Comparison of ENCODE assay signal across 19 cellular contexts in the genomic region with DNA sequence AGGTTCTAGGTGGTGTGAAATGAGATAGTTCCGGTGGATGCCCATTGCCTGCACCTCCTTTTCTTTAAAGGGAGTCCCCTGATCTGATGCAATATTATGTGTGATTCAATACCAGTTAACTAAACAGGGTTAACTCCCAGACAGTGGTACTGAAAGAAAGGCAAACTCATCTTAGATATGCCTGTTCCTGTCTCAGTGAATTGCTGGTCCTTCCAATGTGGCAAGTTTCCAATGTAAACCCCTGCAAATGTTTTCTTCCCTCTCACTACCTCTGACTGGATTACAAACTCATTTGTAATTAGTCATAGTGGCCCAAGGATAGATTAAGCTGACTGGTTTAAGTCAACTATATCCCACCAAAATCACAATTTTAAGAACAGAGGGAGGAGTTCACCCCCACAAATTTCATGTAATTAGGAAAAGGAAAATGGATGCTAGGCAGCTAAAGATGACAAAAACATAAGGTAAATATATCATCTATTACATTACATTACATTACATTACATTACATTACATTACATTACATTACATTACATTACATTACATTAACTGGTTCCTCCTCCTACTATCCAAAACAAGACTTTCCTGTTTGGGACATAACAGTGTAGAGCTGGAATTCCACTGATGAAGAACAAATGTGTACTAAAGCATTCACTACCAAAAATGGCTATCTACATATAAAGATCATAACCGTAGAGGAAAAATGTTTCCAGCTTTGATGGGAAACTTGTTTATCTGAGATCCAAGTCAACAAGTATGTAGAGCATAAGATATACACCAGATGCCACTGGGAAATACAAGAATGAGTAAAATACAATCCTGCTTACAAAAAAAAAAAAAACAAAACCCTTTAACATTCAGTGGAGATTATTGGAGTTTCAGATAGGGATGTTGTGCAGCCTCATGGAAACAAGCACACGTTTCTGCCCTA.
DNase-seq lines count a peak whose midpoint lies in the region; TF ChIP-seq lines count a peak whose summit lies in the region.
"Had no signal": no experiment of that assay in that cellular context is flagged by ENCODE, and none has a peak within 500 bp of the region (broad histone marks: within the 10 kb centered on the region; RNA-seq: fewer than 3 reads in every experiment).

No MANE protein-coding gene starts in this region.

- POLR2A ChIA-PET in MCF 10A (lab: Yijun Ruan, JAX): interaction anchor here (0.7 to 0.9 kb wide), 2 partner anchors 8 to 458 kb away, joined by 3 read pairs; no protein-coding TSS in a partner anchor

- intact Hi-C loops in MCF 10A (cut with micrococcal nuclease): no loop called here
- intact Hi-C loops in breast epithelium (cut with DNase I; ENCODE audit: low total_unique reads): no loop called here

- no peaks in the 10 kb centered on the region for H3K4me1 Mint-ChIP-seq in MCF 10A (ENCODE audit: insufficient read depth, unreplicated experiment)
- H3K4me1 Mint-ChIP-seq: activated T-helper 17 cell treated with anti-CD3 and anti-CD28 coated beads, Interleukin-2, amount 50 U/mL, for 72 hours had no signal

- H3K27me3 Mint-ChIP-seq in MCF 10A (ENCODE audit: insufficient read depth, unreplicated experiment): peaks cover 3% of the 10 kb centered on the region
- H3K27me3 Mint-ChIP-seq: activated B cell treated with CpG ODN at 0.5 μM for 24 hours; natural killer cell treated with Interleukin-12 subunit alpha and Interleukin-12 subunit beta and Interleukin-15 and Interleukin-18, amount 100 ng/mL, for 72 hours had no signal

- no TSS peak for BruUV-seq in MCF 10A (replicated peaks; lab: Mats Ljungman, UMichigan)

- H3K36me3 ChIP-seq in breast epithelium (no peaks in the 10 kb centered on the region), kidney epithelial cell (ENCODE audit: control insufficient read depth, insufficient read depth, low read length) (no peaks in the 10 kb centered on the region)
- H3K36me3 ChIP-seq: stomach, vagina had no signal

- DNase-seq in MCF 10A (ENCODE audit: unreplicated experiment): peak; percentile 33
- no peak for DNase-seq in breast epithelium (ENCODE audit: low spot score in 2 of 2)
- peak; percentile 65 to 70 for DNase-seq in cardiac fibroblast (ENCODE audit: low read depth in 2 of 2)
- peak; percentile 1 for DNase-seq in kidney epithelial cell (ENCODE audit: low read depth)
- no peak for DNase-seq in coronary artery (ENCODE audit: low spot score)
- DNase-seq in activated CD4-positive, alpha-beta T cell treated with anti-CD3 and anti-CD28 coated beads, Interleukin-2, amount 50 U/mL, for 48 hours: no peak
- no peak for DNase-seq in RKO (ENCODE audit: low spot score)
- DNase-seq in germinal center (ENCODE audit: low spot score): no peak
- DNase-seq: activated B cell treated with CpG ODN at 0.5 μM for 24 hours; activated CD8-positive, alpha-beta memory T cell treated with anti-CD3 and anti-CD28 coated beads for 24 hours; DMS79 treated with DMSO at 0.1 percent for 48 hours; foreskin melanocyte; NCI-H187 treated with DMSO at 0.1 percent for 48 hours; NCI-H526 treated with DMSO at 0.1 percent for 48 hours; RPMI8226; stomach had no signal

- H3K4me1 ChIP-seq in breast epithelium: no peaks in the 10 kb centered on the region
- H3K4me1 ChIP-seq: vagina had no signal

- H3K4me3 Mint-ChIP-seq in MCF 10A (ENCODE audit: unreplicated experiment): no peak overlapping the region
- H3K4me3 Mint-ChIP-seq: activated B cell treated with CpG ODN at 0.5 μM for 24 hours; activated T-helper 17 cell treated with anti-CD3 and anti-CD28 coated beads, Interleukin-2, amount 50 U/mL, for 72 hours; natural killer cell treated with Interleukin-12 subunit alpha and Interleukin-12 subunit beta and Interleukin-15 and Interleukin-18, amount 100 ng/mL, for 72 hours had no signal

- no peak for TF ChIP-seq CTCF in MCF 10A (IDR thresholded peaks at IDR 0.05; ENCODE audit: unreplicated experiment)
- TF ChIP-seq CTCF in breast epithelium (IDR thresholded peaks at IDR 0.05): no peak
- no peak for TF ChIP-seq CTCF in cardiac fibroblast (IDR thresholded peaks at IDR 0.05; ENCODE audit: low read depth, low read length)
- no peak for TF ChIP-seq CTCF in kidney epithelial cell (IDR thresholded peaks at IDR 0.05; ENCODE audit: insufficient read depth, low read length, poor library complexity, severe bottlenecking)
- no peak for TF ChIP-seq CTCF in coronary artery (IDR thresholded peaks at IDR 0.05)

- H3K4me3 ChIP-seq in breast epithelium: no peak overlapping the region
- H3K4me3 ChIP-seq in cardiac fibroblast (replicated peaks in 1 of 2; ENCODE audit: low read depth in 2 of 2, low read length in 2 of 2): no peak overlapping the region
- no peak overlapping the region for H3K4me3 ChIP-seq in kidney epithelial cell (ENCODE audit: low read depth, low read length)
- H3K4me3 ChIP-seq in coronary artery: no peak overlapping the region
- H3K4me3 ChIP-seq: stomach, vagina had no signal

- H3K9me3 Mint-ChIP-seq in MCF 10A (ENCODE audit: unreplicated experiment): no peaks in the 10 kb centered on the region
- H3K9me3 Mint-ChIP-seq: activated B cell treated with CpG ODN at 0.5 μM for 24 hours; activated T-helper 17 cell treated with anti-CD3 and anti-CD28 coated beads, Interleukin-2, amount 50 U/mL, for 72 hours; natural killer cell treated with Interleukin-12 subunit alpha and Interleukin-12 subunit beta and Interleukin-15 and Interleukin-18, amount 100 ng/mL, for 72 hours had no signal

- CTCF ChIA-PET in MCF 10A (lab: Yijun Ruan, JAX): interaction anchor here (0.6 to 0.9 kb wide), 3 partner anchors 8 to 121 kb away, joined by 3 to 7 read pairs (median 4); no protein-coding TSS in a partner anchor

- H3K27ac ChIP-seq in breast epithelium (no peak overlapping the region), coronary artery (no peak overlapping the region)
- H3K27ac ChIP-seq: stomach, vagina had no signal

- no peaks in the 10 kb centered on the region for H3K9me3 ChIP-seq in breast epithelium
- H3K9me3 ChIP-seq: stomach, vagina had no signal

- no peak for TF ChIP-seq POLR2A in breast epithelium (IDR thresholded peaks at IDR 0.05)

- H3K36me3 Mint-ChIP-seq in MCF 10A (ENCODE audit: insufficient read depth, unreplicated experiment): peaks cover 6% of the 10 kb centered on the region
- H3K36me3 Mint-ChIP-seq: natural killer cell treated with Interleukin-12 subunit alpha and Interleukin-12 subunit beta and Interleukin-15 and Interleukin-18, amount 100 ng/mL, for 72 hours had no signal

- H3K27me3 ChIP-seq in breast epithelium (no peaks in the 10 kb centered on the region), kidney epithelial cell (ENCODE audit: control insufficient read depth, insufficient read depth, low read length) (no peaks in the 10 kb centered on the region)
- H3K27me3 ChIP-seq: stomach, vagina had no signal

- no peak overlapping the region for H3K27ac Mint-ChIP-seq in MCF 10A (ENCODE audit: low read depth, unreplicated experiment)
- H3K27ac Mint-ChIP-seq: activated B cell treated with CpG ODN at 0.5 μM for 24 hours; activated T-helper 17 cell treated with anti-CD3 and anti-CD28 coated beads, Interleukin-2, amount 50 U/mL, for 72 hours; natural killer cell treated with Interleukin-12 subunit alpha and Interleukin-12 subunit beta and Interleukin-15 and Interleukin-18, amount 100 ng/mL, for 72 hours had no signal

Comparison
In these comparisons a context has a peak if more than half of its experiments do, and no peak if none do; other contexts are left out.
1. DNase-seq: peak in MCF 10A (single experiment), cardiac fibroblast (2 of 2) and kidney epithelial cell (single experiment); none in breast epithelium (0 of 2), coronary artery (single experiment), activated CD4-positive, alpha-beta T cell treated with anti-CD3 and anti-CD28 coated beads, Interleukin-2, amount 50 U/mL, for 48 hours (0 of 2), RKO (single experiment) and germinal center (single experiment).